Comparison of ENCODE assay signal across 10 cellular contexts in genomic region chr13:114108141-114108761, GRCh38. TPM values are rescaled to one million over a fixed set of nuclear protein-coding genes. Genes with fewer than 3 reads are reported as not detected.
A peak's percentile ranks its signal among the peaks of the same experiment; 100 is the strongest.
DNase-seq lines count a peak whose midpoint lies in the region; ATAC-seq and TF ChIP-seq lines count a peak whose summit lies in the region.
"Had no signal": no experiment of that assay in that cellular context is flagged by ENCODE, and none has a peak within 500 bp of the region (broad histone marks: within the 10 kb centered on the region; RNA-seq: fewer than 3 reads in every experiment).

No MANE protein-coding gene starts in this region.

- H3K27me3 ChIP-seq in ACC112 (ENCODE audit: insufficient read depth, low read length), result no peaks in the 10 kb centered on the region
- H3K27me3 ChIP-seq: left lung had no signal

- peak overlapping the region; percentile 65 for H3K27ac Mint-ChIP-seq in dendritic cell treated with granulocyte-macrophage colony-stimulating factor and Interleukin-4, amounts not matched to agents 40 ng/mL and 50 ng/mL, for 4 days
- H3K27ac Mint-ChIP-seq in neural crest cell (ENCODE audit: unreplicated experiment), result peak overlapping the region; percentile 67

- no peak overlapping the region for H3K4me3 Mint-ChIP-seq in dendritic cell treated with granulocyte-macrophage colony-stimulating factor and Interleukin-4, amounts not matched to agents 40 ng/mL and 50 ng/mL, for 4 days
- no peak overlapping the region for H3K4me3 Mint-ChIP-seq in neural crest cell

- DNase-seq in neural crest cell (ENCODE audit: low read depth, low spot score) (no peak), NCI-H2081 treated with DMSO at 0.1 percent for 48 hours (lab: John Stamatoyannopoulos, UW) (no peak), GM03348 (ENCODE audit: low spot score) (no peak)
- DNase-seq: stimulated activated naive CD4-positive, alpha-beta T cell had no signal

- H3K4me1 Mint-ChIP-seq in dendritic cell treated with granulocyte-macrophage colony-stimulating factor and Interleukin-4, amounts not matched to agents 40 ng/mL and 50 ng/mL, for 4 days (ENCODE audit: low read depth), result peaks cover 68% of the 10 kb centered on the region
- peaks cover 47% of the 10 kb centered on the region for H3K4me1 Mint-ChIP-seq in neural crest cell

- peaks cover 37% of the 10 kb centered on the region for H3K36me3 Mint-ChIP-seq in dendritic cell treated with granulocyte-macrophage colony-stimulating factor and Interleukin-4, amounts not matched to agents 40 ng/mL and 50 ng/mL, for 4 days (ENCODE audit: low read depth)
- peaks cover 3% of the 10 kb centered on the region for H3K36me3 Mint-ChIP-seq in neural crest cell (ENCODE audit: low read depth)

- intact Hi-C loops in dendritic cell treated with granulocyte-macrophage colony-stimulating factor and Interleukin-4, amounts not matched to agents 40 ng/mL and 50 ng/mL, for 4 days (cut with micrococcal nuclease), result no loop called here

- H3K27me3 Mint-ChIP-seq in dendritic cell treated with granulocyte-macrophage colony-stimulating factor and Interleukin-4, amounts not matched to agents 40 ng/mL and 50 ng/mL, for 4 days, result no peaks in the 10 kb centered on the region
- no peaks in the 10 kb centered on the region for H3K27me3 Mint-ChIP-seq in neural crest cell (ENCODE audit: low read depth)

- H3K4me1 ChIP-seq in ACC112 (ENCODE audit: control insufficient read depth, insufficient read depth, low read length, unreplicated experiment), result peaks cover 34% of the 10 kb centered on the region

- no peaks in the 10 kb centered on the region for H3K9me3 Mint-ChIP-seq in dendritic cell treated with granulocyte-macrophage colony-stimulating factor and Interleukin-4, amounts not matched to agents 40 ng/mL and 50 ng/mL, for 4 days
- H3K9me3 Mint-ChIP-seq in neural crest cell, result no peaks in the 10 kb centered on the region

- H3K36me3 ChIP-seq in ACC112 (ENCODE audit: insufficient read depth, low read length) (no peaks in the 10 kb centered on the region), KOPT-K1 (ENCODE audit: insufficient read depth, low read length) (no peaks in the 10 kb centered on the region)
- H3K36me3 ChIP-seq: left lung had no signal

- ATAC-seq in HG02571 (IDR thresholded peaks at IDR 0.05; ENCODE audit: unreplicated experiment), result no peak
- no peak for ATAC-seq in GM19455 (IDR thresholded peaks at IDR 0.05; ENCODE audit: unreplicated experiment)

- peaks cover 91% of the 10 kb centered on the region for H3K79me2 ChIP-seq in ACC112 (ENCODE audit: control insufficient read depth, insufficient read depth, low read length, unreplicated experiment)

- no peak overlapping the region for H2AFZ ChIP-seq in ACC112 (ENCODE audit: low read length, unreplicated experiment)

- no peaks in the 10 kb centered on the region for H3K9me3 ChIP-seq in KOPT-K1 (ENCODE audit: insufficient read depth, low read length, poor library complexity, severe bottlenecking)
- H3K9me3 ChIP-seq: left lung had no signal

- no peak for TF ChIP-seq CTCF in neural crest cell (conservative IDR thresholded peaks at IDR 0.05)

- H3K4me3 ChIP-seq in ACC112 (ENCODE audit: low read depth, low read length), result no peak overlapping the region
- H3K4me3 ChIP-seq: left lung had no signal

- H3K27ac ChIP-seq in ACC112 (ENCODE audit: low read depth, low read length), result peak overlapping the region; percentile 54
- H3K27ac ChIP-seq in KOPT-K1 (ENCODE audit: low read depth, low read length, poor library complexity, severe bottlenecking), result peak overlapping the region; percentile 94
- H3K27ac ChIP-seq: left lung had no signal

RNA-seq across cellular contexts. Expression of gene RASA3, which starts 24.2 kb away (rescaled TPM):
- total RNA-seq in neural crest cell, result 29.5 and 31.5 TPM in 2 replicates
